36 cellular contexts compared by ENCODE assay signal in genomic region chr7:72345208-72345727, GRCh38.
"Had no signal": no experiment of that assay in that cellular context is flagged by ENCODE, and none has a peak within 500 bp of the region (broad histone marks: within the 10 kb centered on the region; RNA-seq: fewer than 3 reads in every experiment).

No MANE protein-coding gene starts in this region.

- DNase-seq: activated B cell treated with CpG ODN at 0.5 μM for 24 hours; activated CD4-positive, alpha-beta memory T cell treated with anti-CD3 and anti-CD28 coated beads for 36 hours; activated CD4-positive, alpha-beta T cell treated with anti-CD3 and anti-CD28 coated beads for 4 hours; activated CD4-positive, alpha-beta T cell treated with anti-CD3 and anti-CD28 coated beads, Interleukin-2, amount 10 ng/mL, durations not matched to agents 24 days and 14 days; activated CD4-positive, alpha-beta T cell treated with anti-CD3 and anti-CD28 coated beads, Interleukin-2, amount 50 U/mL, for 1 hour; activated CD4-positive, alpha-beta T cell treated with anti-CD3 and anti-CD28 coated beads, Interleukin-2, amount 50 U/mL, for 4 hours; activated CD4-positive, CD25-positive, alpha-beta regulatory T cell treated with anti-CD3 and anti-CD28 coated beads, Interleukin-2, amount 50 U/mL, for 72 hours; activated CD8-positive, alpha-beta memory T cell treated with anti-CD3 and anti-CD28 coated beads, Interleukin-2, amount 50 U/mL, for 4 hours; activated CD8-positive, alpha-beta T cell treated with anti-CD3 and anti-CD28 coated beads for 36 hours; activated effector memory CD4-positive, alpha-beta T cell treated with anti-CD3 and anti-CD28 coated beads, Interleukin-2, amount 50 U/mL, for 16 hours; activated gamma-delta T cell treated with Interleukin-2 at 50 U/mL for 16 hours; activated naive CD4-positive, alpha-beta T cell; activated naive CD4-positive, alpha-beta T cell treated with anti-CD3 and anti-CD28 coated beads for 36 hours; activated naive CD4-positive, alpha-beta T cell treated with anti-CD3 and anti-CD28 coated beads, Interleukin-2, amount 50 U/mL, for 16 hours; activated naive CD8-positive, alpha-beta T cell treated with anti-CD3 and anti-CD28 coated beads for 36 hours; activated T-cell treated with anti-CD3 and anti-CD28 coated beads for 4 hours; activated T-cell treated with anti-CD3 and anti-CD28 coated beads, Interleukin-2, amount 50 U/mL, for 1 hour; activated T-cell treated with anti-CD3 and anti-CD28 coated beads, Interleukin-2, amount 50 U/mL, for 4 hours; activated T-cell treated with anti-CD3 and anti-CD28 coated beads, Interleukin-2, amount 50 U/mL, for 72 hours; adrenal gland; amniotic stem cell; aorta; body of pancreas; brain microvascular endothelial cell; central memory CD4-positive, alpha-beta T cell; T-helper 1 cell; T-helper 2 cell; T-helper 9 cell had no signal

- H3K4me1 ChIP-seq: adrenal gland, body of pancreas, breast epithelium had no signal

- H3K4me1 Mint-ChIP-seq: activated B cell treated with CpG ODN at 0.5 μM for 24 hours; activated CD4-positive, alpha-beta T cell treated with anti-CD3 and anti-CD28 coated beads, Interleukin-2, amount 10 ng/mL, durations not matched to agents 24 days and 14 days; activated naive CD8-positive, alpha-beta T cell treated with anti-CD3 and anti-CD28 coated beads for 36 hours; activated T-helper 17 cell treated with anti-CD3 and anti-CD28 coated beads, Interleukin-2, amount 50 U/mL, for 72 hours had no signal

- H3K36me3 Mint-ChIP-seq: activated CD4-positive, alpha-beta memory T cell treated with anti-CD3 and anti-CD28 coated beads for 36 hours; activated naive CD4-positive, alpha-beta T cell treated with anti-CD3 and anti-CD28 coated beads, Interleukin-2, amount 50 U/mL, for 72 hours; activated naive CD8-positive, alpha-beta T cell treated with anti-CD3 and anti-CD28 coated beads for 36 hours had no signal

- H3K9me3 Mint-ChIP-seq: activated CD4-positive, alpha-beta T cell treated with anti-CD3 and anti-CD28 coated beads, Interleukin-2, amount 10 ng/mL, durations not matched to agents 24 days and 14 days; activated CD8-positive, alpha-beta T cell treated with anti-CD3 and anti-CD28 coated beads for 36 hours; activated T-helper 1 cell treated with anti-CD3 and anti-CD28 coated beads, Interleukin-12 subunit alpha, Interleukin-12 subunit beta, Interleukin-2, Interleukin-4 antibody, amounts not matched to agents 30 ng/mL and 10 ng/mL and 1 ng/mL, durations not matched to agents 14 hours and 24 hours and 36 hours; T-helper 2 cell treated with Interferon-gamma antibody and Interleukin-4, amounts not matched to agents 5 μg/mL and 100 μg/mL, for 36 hours had no signal

- H3K9me3 ChIP-seq: body of pancreas, breast epithelium had no signal

- H3K4me3 Mint-ChIP-seq: activated B cell treated with CpG ODN at 0.5 μM for 24 hours; activated CD4-positive, alpha-beta memory T cell treated with anti-CD3 and anti-CD28 coated beads for 36 hours; activated CD4-positive, alpha-beta T cell treated with anti-CD3 and anti-CD28 coated beads, Interleukin-2, amount 10 ng/mL, durations not matched to agents 24 days and 14 days; activated CD8-positive, alpha-beta T cell treated with anti-CD3 and anti-CD28 coated beads for 36 hours; activated naive CD4-positive, alpha-beta T cell treated with anti-CD3 and anti-CD28 coated beads for 36 hours; activated naive CD8-positive, alpha-beta T cell treated with anti-CD3 and anti-CD28 coated beads for 36 hours; activated T-cell treated with anti-CD3 and anti-CD28 coated beads, Interleukin-2, amount 50 U/mL, for 4 hours; activated T-cell treated with anti-CD3 and anti-CD28 coated beads, Interleukin-2, amount 50 U/mL, for 72 hours; activated T-helper 1 cell treated with anti-CD3 and anti-CD28 coated beads, Interleukin-12 subunit alpha, Interleukin-12 subunit beta, Interleukin-2, Interleukin-4 antibody, amounts not matched to agents 30 ng/mL and 10 ng/mL and 1 ng/mL, durations not matched to agents 14 hours and 24 hours and 36 hours; activated T-helper 17 cell treated with anti-CD3 and anti-CD28 coated beads, Interleukin-2, amount 50 U/mL, for 72 hours; T-helper 1 cell treated with Interleukin-12 subunit alpha and Interleukin-12 subunit beta and Interleukin-4 antibody, amounts not matched to agents 30 μg/mL and 1 μg/mL, for 36 hours; T-helper 2 cell treated with Interferon-gamma antibody and Interleukin-4, amounts not matched to agents 5 μg/mL and 100 μg/mL, for 36 hours had no signal

- H3K27me3 ChIP-seq: adrenal gland, body of pancreas, brain microvascular endothelial cell, breast epithelium had no signal

- H3K36me3 ChIP-seq: adrenal gland, brain microvascular endothelial cell had no signal

- H3K27ac ChIP-seq: adrenal gland, body of pancreas, brain microvascular endothelial cell, breast epithelium, VCaP had no signal

- H3K27ac Mint-ChIP-seq: activated B cell treated with CpG ODN at 0.5 μM for 24 hours; activated CD4-positive, alpha-beta memory T cell treated with anti-CD3 and anti-CD28 coated beads for 36 hours; activated CD4-positive, alpha-beta T cell treated with anti-CD3 and anti-CD28 coated beads, Interleukin-2, amount 10 ng/mL, durations not matched to agents 24 days and 14 days; activated CD8-positive, alpha-beta T cell treated with anti-CD3 and anti-CD28 coated beads for 36 hours; activated naive CD4-positive, alpha-beta T cell treated with anti-CD3 and anti-CD28 coated beads for 36 hours; activated naive CD4-positive, alpha-beta T cell treated with anti-CD3 and anti-CD28 coated beads, Interleukin-2, amount 50 U/mL, for 72 hours; activated naive CD8-positive, alpha-beta T cell treated with anti-CD3 and anti-CD28 coated beads for 36 hours; activated T-cell treated with anti-CD3 and anti-CD28 coated beads, Interleukin-2, amount 50 U/mL, for 72 hours; activated T-helper 1 cell treated with anti-CD3 and anti-CD28 coated beads, Interleukin-12 subunit alpha, Interleukin-12 subunit beta, Interleukin-2, Interleukin-4 antibody, amounts not matched to agents 30 ng/mL and 10 ng/mL and 1 ng/mL, durations not matched to agents 14 hours and 24 hours and 36 hours; activated T-helper 17 cell treated with anti-CD3 and anti-CD28 coated beads, Interleukin-2, amount 50 U/mL, for 72 hours; T-helper 1 cell treated with Interleukin-12 subunit alpha and Interleukin-12 subunit beta and Interleukin-4 antibody, amounts not matched to agents 30 μg/mL and 1 μg/mL, for 36 hours; T-helper 2 cell treated with Interferon-gamma antibody and Interleukin-4, amounts not matched to agents 5 μg/mL and 100 μg/mL, for 36 hours had no signal

- H3K4me3 ChIP-seq: adrenal gland, body of pancreas, breast epithelium had no signal

- ATAC-seq: activated CD8-positive, alpha-beta T cell treated with anti-CD3 and anti-CD28 coated beads for 36 hours; activated naive CD4-positive, alpha-beta T cell treated with anti-CD3 and anti-CD28 coated beads, Interleukin-2, amount 50 U/mL, for 72 hours; activated T-cell treated with anti-CD3 and anti-CD28 coated beads, Interleukin-2, amount 50 U/mL, for 4 hours; activated T-cell treated with anti-CD3 and anti-CD28 coated beads, Interleukin-2, amount 50 U/mL, for 72 hours; activated T-helper 17 cell treated with anti-CD3 and anti-CD28 coated beads, Interleukin-2, amount 50 U/mL, for 72 hours; body of pancreas had no signal

- H3K27me3 Mint-ChIP-seq: activated CD4-positive, alpha-beta T cell treated with anti-CD3 and anti-CD28 coated beads, Interleukin-2, amount 10 ng/mL, durations not matched to agents 24 days and 14 days; activated CD8-positive, alpha-beta T cell treated with anti-CD3 and anti-CD28 coated beads for 36 hours had no signal

- FAIRE-seq: astrocyte had no signal
